Comparison of ENCODE assay signal across 27 cellular contexts in genomic region chr6:152295920-152296319, GRCh38.
DNase-seq lines count a peak whose midpoint lies in the region; ATAC-seq, FAIRE-seq and TF ChIP-seq lines count a peak whose summit lies in the region.
"Had no signal": no experiment of that assay in that cellular context is flagged by ENCODE, and none has a peak within 500 bp of the region (broad histone marks: within the 10 kb centered on the region; RNA-seq: fewer than 3 reads in every experiment).

No MANE protein-coding gene starts in this region.

- no peak for TF ChIP-seq EP300 in HepG2 (IDR thresholded peaks at IDR 0.05; ENCODE audit: low read depth in 2 of 2, low read length in 2 of 2)
- no peak for TF ChIP-seq EP300 in HepG2 (CRISPR knock-in tag; IDR thresholded peaks at IDR 0.05; ENCODE audit: borderline replicate concordance)

- TF ChIP-seq RAD21 in HepG2 (CRISPR knock-in tag; IDR thresholded peaks at IDR 0.05) = no peak

- H3K4me1 ChIP-seq in HepG2 (ENCODE audit: insufficient read depth, low read length) = peaks cover 31% of the 10 kb centered on the region
- no peaks in the 10 kb centered on the region for H3K4me1 ChIP-seq in PC-9 (replicated peaks; ENCODE audit: insufficient read depth)

- no peak overlapping the region for H3K4me3 Mint-ChIP-seq in activated naive CD8-positive, alpha-beta T cell treated with anti-CD3 and anti-CD28 coated beads, Interleukin-2, amount 10 ng/mL, durations not matched to agents 7 days and 5 days
- no peak overlapping the region for H3K4me3 Mint-ChIP-seq in activated naive CD8-positive, alpha-beta T cell treated with anti-CD3 and anti-CD28 coated beads for 36 hours
- H3K4me3 Mint-ChIP-seq in activated T-helper 17 cell treated with anti-CD3 and anti-CD28 coated beads, Interleukin-2, amount 50 U/mL, for 72 hours = no peak overlapping the region
- H3K4me3 Mint-ChIP-seq in activated CD8-positive, alpha-beta T cell treated with anti-CD3 and anti-CD28 coated beads, Interleukin-2, amount 10 ng/mL, durations not matched to agents 7 days and 5 days = no peak overlapping the region
- H3K4me3 Mint-ChIP-seq: naive thymus-derived CD8-positive, alpha-beta T cell; stimulated activated naive CD8-positive, alpha-beta T cell treated with anti-CD3 and anti-CD28 coated beads, Interleukin-15, amount 100 ng/mL, for 72 hours had no signal

- BruUV-seq in HepG2 (replicated peaks; lab: Mats Ljungman, UMichigan) = no TSS peak
- BruUV-seq in PC-9 (replicated peaks; lab: Mats Ljungman, UMichigan) = no TSS peak

- H4K20me1 ChIP-seq in HepG2 (ENCODE audit: insufficient read depth, low read length) (no peaks in the 10 kb centered on the region), PC-9 (ENCODE audit: insufficient read depth) (no peaks in the 10 kb centered on the region)

- no peak for ATAC-seq in activated naive CD8-positive, alpha-beta T cell treated with anti-CD3 and anti-CD28 coated beads, Interleukin-2, amount 10 ng/mL, durations not matched to agents 7 days and 5 days (ENCODE audit: low read depth)
- ATAC-seq in activated T-helper 17 cell treated with anti-CD3 and anti-CD28 coated beads, Interleukin-2, amount 50 U/mL, for 72 hours (replicated peaks) = no peak
- ATAC-seq in HepG2 = no peak
- ATAC-seq in activated CD8-positive, alpha-beta T cell treated with anti-CD3 and anti-CD28 coated beads, Interleukin-2, amount 10 ng/mL, durations not matched to agents 7 days and 5 days = no peak
- ATAC-seq: K562; naive thymus-derived CD8-positive, alpha-beta T cell; stimulated activated naive CD8-positive, alpha-beta T cell treated with anti-CD3 and anti-CD28 coated beads, Interleukin-15, amount 100 ng/mL, for 72 hours had no signal

- H3K9me3 ChIP-seq in HepG2 (ENCODE audit: low read length) (no peaks in the 10 kb centered on the region), PC-9 (ENCODE audit: insufficient read depth, low read depth) (no peaks in the 10 kb centered on the region)
- H3K9me3 ChIP-seq: vagina had no signal

- no peaks in the 10 kb centered on the region for H3F3A ChIP-seq in PC-9 (ENCODE audit: insufficient read depth, low read depth)

- H3K4me1 Mint-ChIP-seq in activated naive CD8-positive, alpha-beta T cell treated with anti-CD3 and anti-CD28 coated beads, Interleukin-2, amount 10 ng/mL, durations not matched to agents 7 days and 5 days = peaks cover 19% of the 10 kb centered on the region
- H3K4me1 Mint-ChIP-seq in activated naive CD8-positive, alpha-beta T cell treated with anti-CD3 and anti-CD28 coated beads for 36 hours = peaks cover 34% of the 10 kb centered on the region
- peaks cover 27% of the 10 kb centered on the region for H3K4me1 Mint-ChIP-seq in activated T-helper 17 cell treated with anti-CD3 and anti-CD28 coated beads, Interleukin-2, amount 50 U/mL, for 72 hours
- H3K4me1 Mint-ChIP-seq in activated CD8-positive, alpha-beta T cell treated with anti-CD3 and anti-CD28 coated beads, Interleukin-2, amount 10 ng/mL, durations not matched to agents 7 days and 5 days (ENCODE audit: low read depth) = peaks cover 16% of the 10 kb centered on the region

- no peak for TF ChIP-seq POLR2A in HepG2 (IDR thresholded peaks at IDR 0.05; ENCODE audit: insufficient read depth in 1 of 2, low read depth in 2 of 2, low read length in 2 of 2)

- no peaks in the 10 kb centered on the region for H3K27me3 Mint-ChIP-seq in activated naive CD8-positive, alpha-beta T cell treated with anti-CD3 and anti-CD28 coated beads, Interleukin-2, amount 10 ng/mL, durations not matched to agents 7 days and 5 days
- no peaks in the 10 kb centered on the region for H3K27me3 Mint-ChIP-seq in activated naive CD8-positive, alpha-beta T cell treated with anti-CD3 and anti-CD28 coated beads for 36 hours
- no peaks in the 10 kb centered on the region for H3K27me3 Mint-ChIP-seq in activated T-helper 17 cell treated with anti-CD3 and anti-CD28 coated beads, Interleukin-2, amount 50 U/mL, for 72 hours
- H3K27me3 Mint-ChIP-seq in activated CD8-positive, alpha-beta T cell treated with anti-CD3 and anti-CD28 coated beads, Interleukin-2, amount 10 ng/mL, durations not matched to agents 7 days and 5 days (ENCODE audit: low read depth) = no peaks in the 10 kb centered on the region
- H3K27me3 Mint-ChIP-seq: naive thymus-derived CD8-positive, alpha-beta T cell; stimulated activated naive CD8-positive, alpha-beta T cell treated with anti-CD3 and anti-CD28 coated beads, Interleukin-15, amount 100 ng/mL, for 72 hours had no signal

- H3K9me3 Mint-ChIP-seq in activated naive CD8-positive, alpha-beta T cell treated with anti-CD3 and anti-CD28 coated beads, Interleukin-2, amount 10 ng/mL, durations not matched to agents 7 days and 5 days = no peaks in the 10 kb centered on the region
- H3K9me3 Mint-ChIP-seq in activated naive CD8-positive, alpha-beta T cell treated with anti-CD3 and anti-CD28 coated beads for 36 hours = no peaks in the 10 kb centered on the region
- H3K9me3 Mint-ChIP-seq in activated T-helper 17 cell treated with anti-CD3 and anti-CD28 coated beads, Interleukin-2, amount 50 U/mL, for 72 hours = no peaks in the 10 kb centered on the region
- H3K9me3 Mint-ChIP-seq in activated CD8-positive, alpha-beta T cell treated with anti-CD3 and anti-CD28 coated beads, Interleukin-2, amount 10 ng/mL, durations not matched to agents 7 days and 5 days (ENCODE audit: insufficient read depth) = no peaks in the 10 kb centered on the region
- H3K9me3 Mint-ChIP-seq: naive thymus-derived CD8-positive, alpha-beta T cell; stimulated activated naive CD8-positive, alpha-beta T cell treated with anti-CD3 and anti-CD28 coated beads, Interleukin-15, amount 100 ng/mL, for 72 hours had no signal

- WGBS in HepG2 (ENCODE audit: low lambda C conversion rate) = 80% methylated on average over 6 of the region's 6 CpGs

- H3K9ac ChIP-seq in HepG2 (ENCODE audit: insufficient read depth, low read depth, low read length) = no peak overlapping the region

- H3K27ac Mint-ChIP-seq in activated naive CD8-positive, alpha-beta T cell treated with anti-CD3 and anti-CD28 coated beads, Interleukin-2, amount 10 ng/mL, durations not matched to agents 7 days and 5 days = peak overlapping the region; percentile 5
- no peak overlapping the region for H3K27ac Mint-ChIP-seq in activated naive CD8-positive, alpha-beta T cell treated with anti-CD3 and anti-CD28 coated beads for 36 hours
- H3K27ac Mint-ChIP-seq in activated T-helper 17 cell treated with anti-CD3 and anti-CD28 coated beads, Interleukin-2, amount 50 U/mL, for 72 hours = peak overlapping the region; percentile 4
- H3K27ac Mint-ChIP-seq in activated CD8-positive, alpha-beta T cell treated with anti-CD3 and anti-CD28 coated beads, Interleukin-2, amount 10 ng/mL, durations not matched to agents 7 days and 5 days = no peak overlapping the region
- H3K27ac Mint-ChIP-seq: stimulated activated naive CD8-positive, alpha-beta T cell treated with anti-CD3 and anti-CD28 coated beads, Interleukin-15, amount 100 ng/mL, for 72 hours had no signal

- FAIRE-seq in HepG2 (lab: Jason Lieb, UNC) = no peak
- FAIRE-seq: bronchial epithelial cell, colon, GM19239, K562 had no signal

- H3K4me2 ChIP-seq in HepG2 (ENCODE audit: low read depth, low read length) = no peak overlapping the region
- H3K4me2 ChIP-seq in PC-9 = no peak overlapping the region

- in situ Hi-C loops in HepG2 (cut with HindIII; ENCODE audit: extremely low pct_ligation_motif_present, low pct_unique_long_range_greater_than_20kb) = loop anchor here (25.0 kb wide), 1 partner anchor 691 kb away; the partner anchor contains the start of gene FBXO5

- H2AFZ ChIP-seq in HepG2 (ENCODE audit: low read length) (no peak overlapping the region), PC-9 (no peak overlapping the region)

- H3K4me3 ChIP-seq in HepG2 (replicated peaks in 1 of 3; ENCODE audit: insufficient read depth in 1 of 3, low read depth in 2 of 3, low read length in 3 of 3) (no peak overlapping the region), PC-9 (no peak overlapping the region)
- H3K4me3 ChIP-seq: K562, skin epidermis, vagina had no signal

- TF ChIP-seq CTCF in HepG2 (CRISPR knock-in tag; IDR thresholded peaks at IDR 0.05) (no peak), PC-9 (conservative IDR thresholded peaks at IDR 0.05) (no peak)

- no peaks in the 10 kb centered on the region for H3K9me2 ChIP-seq in PC-9 (ENCODE audit: insufficient read depth)

- H3K36me3 Mint-ChIP-seq in activated naive CD8-positive, alpha-beta T cell treated with anti-CD3 and anti-CD28 coated beads, Interleukin-2, amount 10 ng/mL, durations not matched to agents 7 days and 5 days = peaks cover 22% of the 10 kb centered on the region
- peaks cover 1% of the 10 kb centered on the region for H3K36me3 Mint-ChIP-seq in activated naive CD8-positive, alpha-beta T cell treated with anti-CD3 and anti-CD28 coated beads for 36 hours
- peaks cover 28% of the 10 kb centered on the region for H3K36me3 Mint-ChIP-seq in activated T-helper 17 cell treated with anti-CD3 and anti-CD28 coated beads, Interleukin-2, amount 50 U/mL, for 72 hours (ENCODE audit: low read depth)
- peaks cover 21% of the 10 kb centered on the region for H3K36me3 Mint-ChIP-seq in activated CD8-positive, alpha-beta T cell treated with anti-CD3 and anti-CD28 coated beads, Interleukin-2, amount 10 ng/mL, durations not matched to agents 7 days and 5 days (ENCODE audit: low read depth)

- POLR2A ChIA-PET in activated naive CD8-positive, alpha-beta T cell treated with anti-CD3 and anti-CD28 coated beads, Interleukin-2, amount 10 ng/mL, durations not matched to agents 7 days and 5 days (lab: Charles Lee) = no interaction called here
- POLR2A ChIA-PET in HepG2 (lab: Yijun Ruan, JAX) = interaction anchor here (0.6 to 1.7 kb wide), 3 partner anchors 10 to 43 kb away, joined by 3 to 11 read pairs (median 6); no protein-coding TSS in a partner anchor
- POLR2A ChIA-PET in PC-9 (lab: Charles Lee; ENCODE audit: unreplicated experiment) = no interaction called here
- POLR2A ChIA-PET in activated CD8-positive, alpha-beta T cell treated with anti-CD3 and anti-CD28 coated beads, Interleukin-2, amount 10 ng/mL, durations not matched to agents 7 days and 5 days (lab: Charles Lee) = interaction anchor here (0.7 kb wide), 1 partner anchor 14 kb away, joined by 3 read pairs; no protein-coding TSS in a partner anchor

- H3K27ac ChIP-seq in HepG2 (ENCODE audit: extremely low read length, insufficient read depth, low read length) = no peak overlapping the region
- no peak overlapping the region for H3K27ac ChIP-seq in PC-9
- H3K27ac ChIP-seq: RWPE1, skin epidermis had no signal

- DNase-seq in activated naive CD8-positive, alpha-beta T cell treated with anti-CD3 and anti-CD28 coated beads, Interleukin-2, amount 10 ng/mL, durations not matched to agents 7 days and 5 days = no peak
- no peak for DNase-seq in activated naive CD8-positive, alpha-beta T cell treated with anti-CD3 and anti-CD28 coated beads for 36 hours
- no peak for DNase-seq in HepG2 (ENCODE audit: low spot score)
- DNase-seq in foreskin melanocyte = no peak
- DNase-seq in PC-9 = no peak
- DNase-seq in activated CD8-positive, alpha-beta T cell treated with anti-CD3 and anti-CD28 coated beads, Interleukin-2, amount 10 ng/mL, durations not matched to agents 7 days and 5 days = no peak
- no peak for DNase-seq in GOT3 (lab: John Stamatoyannopoulos, UW)
- DNase-seq: activated T-cell treated with anti-CD3 and anti-CD28 coated beads, Interleukin-2, amount 50 U/mL, for 1 hour; amniotic stem cell; effector CD4-positive, alpha-beta T cell; erythroblast; GDM1; midbrain; naive thymus-derived CD8-positive, alpha-beta T cell; NCI-H1105; NCI-H2081; NCI-H748 treated with DMSO at 0.1 percent for 48 hours; occipital lobe; stimulated activated naive CD8-positive, alpha-beta T cell treated with anti-CD3 and anti-CD28 coated beads, Interleukin-15, amount 100 ng/mL, for 72 hours had no signal

- H3K27me3 ChIP-seq in HepG2 (ENCODE audit: control insufficient read depth in 1 of 2, insufficient read depth in 2 of 2, low read length in 2 of 2) = no peaks in the 10 kb centered on the region
- no peaks in the 10 kb centered on the region for H3K27me3 ChIP-seq in PC-9 (ENCODE audit: insufficient read depth, low read depth)
- H3K27me3 ChIP-seq: vagina had no signal

- intact Hi-C loops in HepG2 (cut with micrococcal nuclease; ENCODE audit: unreplicated experiment) = no loop called here
- intact Hi-C loops in PC-9 (cut with micrococcal nuclease; ENCODE audit: unreplicated experiment) = no loop called here

- H3K79me2 ChIP-seq in HepG2 (ENCODE audit: insufficient read depth, low read length) (no peaks in the 10 kb centered on the region), PC-9 (ENCODE audit: low read depth) (no peaks in the 10 kb centered on the region)

- H3K36me3 ChIP-seq in HepG2 (replicated peaks in 1 of 2; ENCODE audit: control insufficient read depth in 1 of 2, insufficient read depth in 2 of 2, low read length in 2 of 2) (0 out of 5 replicates have a peak, but pooled peaks cover 0 to 4% of the 10 kb centered on the region in 2 experiments), PC-9 (ENCODE audit: low read depth) (no peaks in the 10 kb centered on the region)

- CTCF ChIA-PET in HepG2 (lab: Yijun Ruan, JAX; ENCODE audit: low intra/inter-chr PET ratio, low total read pairs) = no interaction called here
- CTCF ChIA-PET in PC-9 (lab: Charles Lee) = no interaction called here
- CTCF ChIA-PET in activated CD8-positive, alpha-beta T cell treated with anti-CD3 and anti-CD28 coated beads, Interleukin-2, amount 10 ng/mL, durations not matched to agents 7 days and 5 days (lab: Charles Lee) = interaction anchor here (1.2 to 4.4 kb wide), 3 partner anchors 10 to 42 kb away, joined by 3 to 34 read pairs (median 4); no protein-coding TSS in a partner anchor

Comparison
In these comparisons a context has a peak if more than half of its experiments do, and no peak if none do; other contexts are left out.
1. H3K27ac Mint-ChIP-seq: peak in activated naive CD8-positive, alpha-beta T cell treated with anti-CD3 and anti-CD28 coated beads, Interleukin-2, amount 10 ng/mL, durations not matched to agents 7 days and 5 days (single experiment) and activated T-helper 17 cell treated with anti-CD3 and anti-CD28 coated beads, Interleukin-2, amount 50 U/mL, for 72 hours (single experiment); none in activated naive CD8-positive, alpha-beta T cell treated with anti-CD3 and anti-CD28 coated beads for 36 hours (single experiment) and activated CD8-positive, alpha-beta T cell treated with anti-CD3 and anti-CD28 coated beads, Interleukin-2, amount 10 ng/mL, durations not matched to agents 7 days and 5 days (single experiment).
2. POLR2A ChIA-PET loops: an anchor here in HepG2 (0.6 to 1.7 kb wide) and activated CD8-positive, alpha-beta T cell treated with anti-CD3 and anti-CD28 coated beads, Interleukin-2, amount 10 ng/mL, durations not matched to agents 7 days and 5 days (0.7 kb wide); none called in activated naive CD8-positive, alpha-beta T cell treated with anti-CD3 and anti-CD28 coated beads, Interleukin-2, amount 10 ng/mL, durations not matched to agents 7 days and 5 days and PC-9.